In genomic region chr15:101542306-101543025, GRCh38 we compare ENCODE assay signal across 2 cellular contexts.
TF ChIP-seq lines count a peak whose summit lies in the region.

No MANE protein-coding gene starts in this region.

TF ChIP-seq in H1, 55 proteins besides CTCF, POLR2A, EP300 and RAD21:
- TF ChIP-seq CTBP2 (IDR thresholded peaks at IDR 0.05; ENCODE audit: borderline replicate concordance, insufficient read depth, insufficient read length, low read length): no peak
- TF ChIP-seq SRF (IDR thresholded peaks at IDR 0.05; ENCODE audit: low read depth, low read length): no peak

TF ChIP-seq in HEK293T, 16 proteins besides CTCF, POLR2A, EP300 and RAD21:
- no peak for TF ChIP-seq FOXA1 (IDR thresholded peaks at IDR 0.05)
- TF ChIP-seq ELF4 (IDR thresholded peaks at IDR 0.05): no peak
- TF ChIP-seq FOXM1 (IDR thresholded peaks at IDR 0.05; ENCODE audit: borderline replicate concordance): no peak
- no peak for TF ChIP-seq LEF1 (IDR thresholded peaks at IDR 0.05; ENCODE audit: borderline replicate concordance)
- TF ChIP-seq PKNOX1 (IDR thresholded peaks at IDR 0.05): no peak
- TF ChIP-seq TARDBP (IDR thresholded peaks at IDR 0.05): no peak
- TF ChIP-seq BHLHE40 (IDR thresholded peaks at IDR 0.05; ENCODE audit: borderline replicate concordance): no peak
- no peak for TF ChIP-seq ARNT (IDR thresholded peaks at IDR 0.05)
- no peak for TF ChIP-seq CTBP1 (IDR thresholded peaks at IDR 0.05; ENCODE audit: borderline replicate concordance)
- TF ChIP-seq SP1 (IDR thresholded peaks at IDR 0.05): no peak
- no peak for TF ChIP-seq L3MBTL2 (conservative IDR thresholded peaks at IDR 0.05)
- TF ChIP-seq ZNF384 (IDR thresholded peaks at IDR 0.05): no peak
- no peak for TF ChIP-seq NFRKB (IDR thresholded peaks at IDR 0.05)
- TF ChIP-seq SUZ12 (IDR thresholded peaks at IDR 0.05): no peak
- no peak for TF ChIP-seq FOXK2 (IDR thresholded peaks at IDR 0.05)
- TF ChIP-seq HDGF (IDR thresholded peaks at IDR 0.05; ENCODE audit: borderline replicate concordance): no peak
